Comparison of ENCODE assay signal across 1 cellular context in genomic region chr16:2019919-2020831, GRCh38.
TF ChIP-seq lines count a peak whose summit lies in the region.

No MANE protein-coding gene starts in this region.

TF ChIP-seq in H1, 55 proteins besides CTCF, POLR2A, EP300 and RAD21:
- peak; percentile 92 for TF ChIP-seq MAX (IDR thresholded peaks at IDR 0.05)
- TF ChIP-seq ATF3 (IDR thresholded peaks at IDR 0.05; ENCODE audit: insufficient read depth, low read depth, low read length), result no peak
- 0 out of 2 replicates have a peak, but pooled peaks have one; percentile 23 for TF ChIP-seq EGR1 (IDR thresholded peaks at IDR 0.05; ENCODE audit: borderline replicate concordance, low read depth, low read length)
- TF ChIP-seq SUZ12 (IDR thresholded peaks at IDR 0.05; ENCODE audit: low read length), result peak; percentile 81
- TF ChIP-seq EZH2 (IDR thresholded peaks at IDR 0.05; ENCODE audit: low read depth, low read length, severe bottlenecking), result peak; percentile 86
- TF ChIP-seq E2F6 (IDR thresholded peaks at IDR 0.05), result peak; percentile 45; the same call in 1 of the 2 replicates
